Comparison of ENCODE assay signal across 14 cellular contexts in the genomic region with DNA sequence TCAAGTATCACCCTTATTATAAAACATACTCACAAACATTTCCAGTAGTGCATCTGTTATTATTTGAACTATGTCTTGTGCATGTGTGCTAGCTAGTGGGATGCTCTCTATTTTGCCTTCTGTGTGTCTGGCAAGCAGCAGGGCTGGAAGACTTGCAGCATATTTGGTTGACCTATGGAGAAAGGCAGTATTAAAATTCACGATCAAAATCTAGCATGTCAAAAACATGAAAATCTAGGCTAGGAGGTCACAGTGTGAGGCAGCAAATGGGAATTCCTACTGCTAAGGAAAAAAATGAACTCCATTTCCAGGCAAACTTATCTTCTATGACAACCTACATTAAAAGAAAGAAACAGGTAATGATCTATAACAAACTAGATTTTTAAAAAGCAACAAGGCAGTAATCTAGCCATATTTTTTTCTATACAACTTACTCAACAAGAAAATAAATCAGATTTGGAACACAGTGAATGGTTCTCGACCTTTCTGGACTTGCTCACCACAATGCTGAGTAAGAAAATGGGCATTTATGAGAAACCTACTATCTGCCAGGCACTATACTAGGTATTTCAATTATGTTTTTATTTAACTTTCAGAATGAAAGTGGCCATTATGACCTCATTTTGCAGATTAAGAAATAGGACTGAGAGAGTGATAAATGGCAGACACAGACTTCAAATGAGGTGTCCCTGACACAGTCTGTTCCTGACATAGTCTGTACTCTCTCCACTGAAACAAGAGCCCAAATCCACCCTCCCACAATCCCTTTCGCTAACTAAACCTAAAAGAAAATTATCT.
DNase-seq lines count a peak whose midpoint lies in the region; ATAC-seq and TF ChIP-seq lines count a peak whose summit lies in the region.
"Had no signal": no experiment of that assay in that cellular context is flagged by ENCODE, and none has a peak within 500 bp of the region (broad histone marks: within the 10 kb centered on the region; RNA-seq: fewer than 3 reads in every experiment).

No MANE protein-coding gene starts in this region.

- no peak for TF ChIP-seq CTCF in osteocyte (IDR thresholded peaks at IDR 0.05)

- H3K4me3 Mint-ChIP-seq in osteocyte (ENCODE audit: unreplicated experiment), result no peak overlapping the region
- H3K4me3 Mint-ChIP-seq: CD4-positive, alpha-beta memory T cell had no signal

- TF ChIP-seq POLR2A in erythroblast (IDR thresholded peaks at IDR 0.05; ENCODE audit: low read length), result no peak

- DNase-seq in EH (ENCODE audit: low read depth) (peak; percentile 82), NCI-H226 (peak; percentile 59), epithelial cell of prostate (ENCODE audit: low read depth, low spot score) (no peak), osteocyte (ENCODE audit: extremely low spot score, unreplicated experiment) (no peak), erythroblast (lab: John Stamatoyannopoulos, UW) (no peak)
- no peak for DNase-seq in activated CD8-positive, alpha-beta memory T cell treated with anti-CD3 and anti-CD28 coated beads, Interleukin-2, amount 50 U/mL, for 4 hours
- DNase-seq: activated T-cell treated with anti-CD3 and anti-CD28 coated beads, Interleukin-2, amount 50 U/mL, for 48 hours; CD4-positive, alpha-beta memory T cell; KG1; NCI-H1694 treated with DMSO at 0.1 percent for 48 hours; stomach had no signal

- peaks cover 27% of the 10 kb centered on the region for H3K36me3 Mint-ChIP-seq in osteocyte (ENCODE audit: unreplicated experiment)

- peaks cover 12% of the 10 kb centered on the region for H3K9me3 Mint-ChIP-seq in osteocyte (ENCODE audit: unreplicated experiment)

- ATAC-seq in GM18870 (IDR thresholded peaks at IDR 0.05; ENCODE audit: unreplicated experiment) (no peak), HG02759 (IDR thresholded peaks at IDR 0.05; ENCODE audit: unreplicated experiment) (no peak)

- peaks cover 49% of the 10 kb centered on the region for H3K4me1 Mint-ChIP-seq in osteocyte (ENCODE audit: unreplicated experiment)

- H3K27ac ChIP-seq in epithelial cell of prostate, result peak overlapping the region; percentile 8
- H3K27ac ChIP-seq: cardiac muscle cell, stomach had no signal

- H3K27me3 Mint-ChIP-seq in osteocyte (ENCODE audit: unreplicated experiment), result no peaks in the 10 kb centered on the region
- H3K27me3 Mint-ChIP-seq: CD4-positive, alpha-beta memory T cell had no signal

- peak overlapping the region; percentile 19 for H3K27ac Mint-ChIP-seq in osteocyte (ENCODE audit: unreplicated experiment)

Comparison
In these comparisons a context has a peak if more than half of its experiments do, and no peak if none do; other contexts are left out.
1. DNase-seq: peak in EH (single experiment) and NCI-H226 (single experiment); none in epithelial cell of prostate (single experiment), osteocyte (single experiment), erythroblast (0 of 2) and activated CD8-positive, alpha-beta memory T cell treated with anti-CD3 and anti-CD28 coated beads, Interleukin-2, amount 50 U/mL, for 4 hours (single experiment).